In the genomic region with DNA sequence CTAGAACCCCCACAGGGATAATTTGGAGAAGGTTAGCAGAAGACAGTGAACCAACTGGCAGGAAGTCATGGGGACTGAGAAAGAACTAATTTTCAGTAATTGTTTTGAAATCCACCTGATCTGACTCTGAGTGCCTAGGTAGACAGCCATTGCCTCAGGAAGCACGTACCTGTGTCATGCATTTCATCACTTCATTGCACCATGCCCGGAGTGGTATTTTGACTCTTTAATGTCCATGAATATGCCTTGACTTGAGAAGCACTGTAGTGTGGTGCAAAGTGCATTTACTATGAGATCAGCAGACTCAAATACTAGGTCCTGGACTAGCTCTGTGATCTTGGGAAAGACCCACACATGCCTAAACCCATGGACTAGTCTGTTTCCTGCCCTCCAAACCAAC, we compare ENCODE assay signal across 19 cellular contexts.
"Had no signal": no experiment of that assay in that cellular context is flagged by ENCODE, and none has a peak within 500 bp of the region (broad histone marks: within the 10 kb centered on the region; RNA-seq: fewer than 3 reads in every experiment).

No MANE protein-coding gene starts in this region.

- H3K4me1 ChIP-seq: foreskin keratinocyte had no signal

- DNase-seq: activated B cell treated with CpG ODN at 0.5 μM for 24 hours; activated CD4-positive, alpha-beta T cell treated with anti-CD3 and anti-CD28 coated beads for 48 hours; activated CD8-positive, alpha-beta memory T cell treated with anti-CD3 and anti-CD28 coated beads, Interleukin-2, amount 50 U/mL, for 4 hours; activated CD8-positive, alpha-beta T cell treated with anti-CD3 and anti-CD28 coated beads for 36 hours; activated gamma-delta T cell; activated T-cell treated with anti-CD3 and anti-CD28 coated beads, Interleukin-2, amount 50 U/mL, for 48 hours; amniotic stem cell; central memory CD4-positive, alpha-beta T cell; foreskin keratinocyte; glutamatergic neuron; occipital lobe; stimulated activated CD4-positive, alpha-beta T cell treated with anti-CD3 and anti-CD28 coated beads, Interleukin-15, amount 100 ng/mL, for 24 hours; stimulated activated CD4-positive, alpha-beta T cell treated with anti-CD3 and anti-CD28 coated beads, Interleukin-4, amount 100 ng/mL, for 1 hour; stimulated activated CD8-positive, alpha-beta memory T cell treated with anti-CD3 and anti-CD28 coated beads, Interleukin-4, amount 100 ng/mL, for 48 hours; stimulated activated naive CD8-positive, alpha-beta T cell treated with anti-CD3 and anti-CD28 coated beads, Interleukin-15, Interleukin-2, amounts not matched to agents 100 U/mL and 50 U/mL, for 24 hours had no signal

- H3K27me3 ChIP-seq: foreskin keratinocyte had no signal

- H3K4me1 Mint-ChIP-seq: activated B cell treated with CpG ODN at 0.5 μM for 24 hours had no signal

- H3K27ac ChIP-seq: coronary artery, foreskin keratinocyte had no signal

- H3K27ac Mint-ChIP-seq: activated B cell treated with CpG ODN at 0.5 μM for 24 hours; activated CD8-positive, alpha-beta T cell treated with anti-CD3 and anti-CD28 coated beads for 36 hours; activated naive CD8-positive, alpha-beta T cell; natural killer cell treated with Interleukin-12 subunit alpha and Interleukin-12 subunit beta and Interleukin-15 and Interleukin-18, amount 100 ng/mL, for 72 hours; type B pancreatic cell had no signal

- H3K27me3 Mint-ChIP-seq: activated B cell treated with CpG ODN at 0.5 μM for 24 hours; activated CD8-positive, alpha-beta T cell treated with anti-CD3 and anti-CD28 coated beads for 36 hours; natural killer cell treated with Interleukin-12 subunit alpha and Interleukin-12 subunit beta and Interleukin-15 and Interleukin-18, amount 100 ng/mL, for 72 hours; type B pancreatic cell had no signal

- H3K9me3 Mint-ChIP-seq: activated B cell treated with CpG ODN at 0.5 μM for 24 hours; activated CD8-positive, alpha-beta T cell treated with anti-CD3 and anti-CD28 coated beads for 36 hours; natural killer cell treated with Interleukin-12 subunit alpha and Interleukin-12 subunit beta and Interleukin-15 and Interleukin-18, amount 100 ng/mL, for 72 hours; type B pancreatic cell had no signal

- ATAC-seq: activated CD8-positive, alpha-beta T cell treated with anti-CD3 and anti-CD28 coated beads for 36 hours; foreskin keratinocyte; natural killer cell treated with Interleukin-12 subunit alpha and Interleukin-12 subunit beta and Interleukin-15 and Interleukin-18, amount 100 ng/mL, for 72 hours; stimulated activated naive CD8-positive, alpha-beta T cell treated with anti-CD3 and anti-CD28 coated beads, Interleukin-15, Interleukin-2, amounts not matched to agents 100 U/mL and 50 U/mL, for 24 hours had no signal

- H3K36me3 Mint-ChIP-seq: activated naive CD8-positive, alpha-beta T cell; natural killer cell treated with Interleukin-12 subunit alpha and Interleukin-12 subunit beta and Interleukin-15 and Interleukin-18, amount 100 ng/mL, for 72 hours; type B pancreatic cell had no signal

- H3K4me3 ChIP-seq: coronary artery had no signal

- H3K4me3 Mint-ChIP-seq: activated B cell treated with CpG ODN at 0.5 μM for 24 hours; activated CD8-positive, alpha-beta T cell treated with anti-CD3 and anti-CD28 coated beads for 36 hours; activated naive CD8-positive, alpha-beta T cell; natural killer cell treated with Interleukin-12 subunit alpha and Interleukin-12 subunit beta and Interleukin-15 and Interleukin-18, amount 100 ng/mL, for 72 hours; type B pancreatic cell had no signal
